In genomic region chr11:110196884-110197420, GRCh38 we compare ENCODE assay signal across 16 cellular contexts.
DNase-seq lines count a peak whose midpoint lies in the region; ATAC-seq, FAIRE-seq and TF ChIP-seq lines count a peak whose summit lies in the region.
"Had no signal": no experiment of that assay in that cellular context is flagged by ENCODE, and none has a peak within 500 bp of the region (broad histone marks: within the 10 kb centered on the region; RNA-seq: fewer than 3 reads in every experiment).

No MANE protein-coding gene starts in this region.

- 92% methylated on average over 9 of the region's 9 CpGs; no CpG with 5 or more reads in 1 of the 2 experiments for WGBS in H1 (ENCODE audit: extremely low coverage in 1 of 2, insufficient coverage in 1 of 2, insufficient read length in 1 of 2, insufficient replicate concordance in 2 of 2, low coverage in 1 of 2, low lambda C conversion rate in 2 of 2, missing lambda C conversion rate in 1 of 2), 2 experiments
- WGBS in SK-N-SH (ENCODE audit: low lambda C conversion rate): 93% methylated on average over 9 of the region's 9 CpGs

- peaks cover 0 to 31% (median 7%) of the 10 kb centered on the region in 10 experiments; a peak in 10 of 20 replicates for H3K4me1 ChIP-seq in BLaER1 treated with 17β-estradiol and CSF1 and Interleukin-3, amounts not matched to agents 10 nM and 100 nM
- H3K4me1 ChIP-seq in PC-3 (ENCODE audit: insufficient read depth, low read length): peaks cover 77% of the 10 kb centered on the region
- peaks cover 0 to 8% (median 4%) of the 10 kb centered on the region in 4 experiments; a peak in 6 of 7 replicates for H3K4me1 ChIP-seq in H1 (replicated peaks in 1 of 4; ENCODE audit: control insufficient read depth in 3 of 4, insufficient read depth in 4 of 4, low read length in 3 of 4)
- H3K4me1 ChIP-seq in SK-N-SH (ENCODE audit: control insufficient read depth in 1 of 2, insufficient read depth in 2 of 2, low read depth in 1 of 2, low read length in 1 of 2): peaks cover 0 to 40% of the 10 kb centered on the region in 2 experiments; a peak in 1 of 4 replicates
- H3K4me1 ChIP-seq: BE2C had no signal

- FAIRE-seq in H1 (lab: Jason Lieb, UNC): no peak

- TSS peak; percentile 80 for BruUV-seq in PC-3 (replicated peaks; lab: Mats Ljungman, UMichigan)

- H4K20me1 ChIP-seq in BLaER1 treated with 17β-estradiol and CSF1 and Interleukin-3, amounts not matched to agents 10 nM and 100 nM: no peaks in the 10 kb centered on the region
- no peaks in the 10 kb centered on the region for H4K20me1 ChIP-seq in PC-3 (ENCODE audit: low read length)
- no peaks in the 10 kb centered on the region for H4K20me1 ChIP-seq in H1 (replicated peaks in 1 of 2; ENCODE audit: control insufficient read depth in 1 of 2, insufficient read depth in 2 of 2, low read length in 2 of 2)
- H4K20me1 ChIP-seq in SK-N-SH (ENCODE audit: insufficient read depth): no peaks in the 10 kb centered on the region

- CTCF ChIA-PET in PC-3 (lab: Charles Lee) (no interaction called here), H1 (lab: Charles Lee; ENCODE audit: partially characterized antibody) (interaction anchor here (0.6 to 12.7 kb wide), 8 partner anchors 7 to 1205 kb away, joined by 3 to 130 read pairs (median 4); partner anchors contain the start of gene FDX1), SK-N-SH (lab: Yijun Ruan, JAX) (interaction anchor here (0.9 to 2.1 kb wide), 5 partner anchors 104 to 238 kb away, joined by 4 to 9 read pairs (median 6); partner anchors contain the start of gene ZC3H12C)

- no peak for TF ChIP-seq EP300 in H1 (IDR thresholded peaks at IDR 0.05; ENCODE audit: borderline replicate concordance in 1 of 2, low read depth in 2 of 2, low read length in 2 of 2)
- TF ChIP-seq EP300 in SK-N-SH (IDR thresholded peaks at IDR 0.05; ENCODE audit: borderline replicate concordance in 1 of 2, low read depth in 1 of 2, low read length in 1 of 2): no peak

- DNase-seq in PC-3 (no peak), H1 (ENCODE audit: low read depth in 1 of 2, low spot score in 2 of 2) (no peak), mesenteric fat pad (ENCODE audit: low spot score) (peak; percentile 53), NCI-H146 treated with DMSO at 0.1 percent for 48 hours (lab: John Stamatoyannopoulos, UW; ENCODE audit: unreplicated experiment) (no peak), SK-N-SH (no peak)
- no peak for DNase-seq in stimulated activated naive CD4-positive, alpha-beta T cell (lab: John Stamatoyannopoulos, UW)
- DNase-seq: BE2C, DMS153, Kasumi-1, NCI-H1105, NCI-H1694 treated with DMSO at 0.1 percent for 48 hours, NCI-H2107, NCI-H526 had no signal

- H3K27ac ChIP-seq in BLaER1 treated with 17β-estradiol and CSF1 and Interleukin-3, amounts not matched to agents 10 nM and 100 nM: no peak overlapping the region
- H3K27ac ChIP-seq in PC-3 (ENCODE audit: low read length): peak overlapping the region; percentile 92
- no peak overlapping the region for H3K27ac ChIP-seq in H1 (ENCODE audit: low read depth, low read length)
- no peak overlapping the region for H3K27ac ChIP-seq in SK-N-SH (ENCODE audit: low read depth in 2 of 2, low read length in 1 of 2)

- H3F3A ChIP-seq in PC-3 (ENCODE audit: low read length, unreplicated experiment): peaks cover 15% of the 10 kb centered on the region
- H3F3A ChIP-seq in SK-N-SH (replicated peaks; ENCODE audit: insufficient read depth): peaks cover 25% of the 10 kb centered on the region

- no peak overlapping the region for H3K18ac ChIP-seq in H1 (ENCODE audit: extremely low read depth, low read length)

- H3K79me2 ChIP-seq in PC-3 (ENCODE audit: low read length): no peaks in the 10 kb centered on the region
- no peaks in the 10 kb centered on the region for H3K79me2 ChIP-seq in H1 (ENCODE audit: control insufficient read depth in 1 of 2, insufficient read depth in 2 of 2, low read length in 2 of 2)
- no peaks in the 10 kb centered on the region for H3K79me2 ChIP-seq in SK-N-SH (ENCODE audit: insufficient read depth)

- no peak for TF ChIP-seq POLR2A in H1 (IDR thresholded peaks at IDR 0.05; ENCODE audit: control extremely low read depth in 1 of 2, low read depth in 2 of 2, low read length in 2 of 2)

- H3K4ac ChIP-seq in H1 (replicated peaks; ENCODE audit: insufficient read length, low read depth, low read length): no peak overlapping the region

- H2BK5ac ChIP-seq in H1 (ENCODE audit: low read depth, low read length): no peak overlapping the region

- H3K9ac ChIP-seq in BLaER1 treated with 17β-estradiol and CSF1 and Interleukin-3, amounts not matched to agents 10 nM and 100 nM: no peak overlapping the region
- H3K9ac ChIP-seq in PC-3 (ENCODE audit: low read length): peak overlapping the region; percentile 78
- no peak overlapping the region for H3K9ac ChIP-seq in H1 (replicated peaks in 1 of 4; ENCODE audit: extremely low read depth in 1 of 4, low read depth in 3 of 4, low read length in 3 of 4)
- H3K9ac ChIP-seq in SK-N-SH: no peak overlapping the region

- no peak overlapping the region for H3K14ac ChIP-seq in H1 (ENCODE audit: insufficient read length)

- no peak for ATAC-seq in PC-3
- no peak for ATAC-seq in GM19452 (IDR thresholded peaks at IDR 0.05; ENCODE audit: unreplicated experiment)

- H4K5ac ChIP-seq in H1 (ENCODE audit: insufficient read length, low read depth, low read length): no peak overlapping the region

- H3K23ac ChIP-seq in H1 (ENCODE audit: insufficient read length): no peak overlapping the region

- TF ChIP-seq RAD21 in H1 (IDR thresholded peaks at IDR 0.05 in 1 of 2, conservative IDR thresholded peaks at IDR 0.05 in 1 of 2; ENCODE audit: low read depth in 2 of 2, low read length in 2 of 2) (no peak), SK-N-SH (IDR thresholded peaks at IDR 0.05; ENCODE audit: low read length) (no peak)

- peaks cover 0 to 13% (median 4%) of the 10 kb centered on the region in 11 experiments; a peak in 13 of 22 replicates for H3K9me3 ChIP-seq in BLaER1 treated with 17β-estradiol and CSF1 and Interleukin-3, amounts not matched to agents 10 nM and 100 nM (replicated peaks in 1 of 11)
- H3K9me3 ChIP-seq in PC-3 (ENCODE audit: low read length): no peaks in the 10 kb centered on the region
- H3K9me3 ChIP-seq in H1 (ENCODE audit: insufficient read depth in 2 of 2, low read depth in 1 of 2, low read length in 1 of 2): no peaks in the 10 kb centered on the region
- H3K9me3 ChIP-seq in SK-N-SH: no peaks in the 10 kb centered on the region
- H3K9me3 ChIP-seq: BE2C, HAP-1 had no signal

- no peak overlapping the region for H2AFZ ChIP-seq in PC-3 (ENCODE audit: low read length)
- no peak overlapping the region for H2AFZ ChIP-seq in H1 (ENCODE audit: low read length)
- no peak overlapping the region for H2AFZ ChIP-seq in SK-N-SH (ENCODE audit: low read depth)

- no peak overlapping the region for H3K56ac ChIP-seq in H1 (replicated peaks; ENCODE audit: insufficient read length, low read depth, low read length)

- no peaks in the 10 kb centered on the region for H3K27me3 ChIP-seq in BLaER1 treated with 17β-estradiol and CSF1 and Interleukin-3, amounts not matched to agents 10 nM and 100 nM
- no peaks in the 10 kb centered on the region for H3K27me3 ChIP-seq in PC-3 (ENCODE audit: low read length)
- no peaks in the 10 kb centered on the region for H3K27me3 ChIP-seq in H1 (replicated peaks in 1 of 4; ENCODE audit: control insufficient read depth in 3 of 4, extremely low read depth in 1 of 4, insufficient read depth in 3 of 4, low read length in 3 of 4)
- no peaks in the 10 kb centered on the region for H3K27me3 ChIP-seq in SK-N-SH (ENCODE audit: insufficient read depth)
- H3K27me3 ChIP-seq: BE2C had no signal

- peak overlapping the region in 6 of 11 experiments; percentile 2 to 51 (median 28); a peak in 8 of 22 replicates for H3K4me2 ChIP-seq in BLaER1 treated with 17β-estradiol and CSF1 and Interleukin-3, amounts not matched to agents 10 nM and 100 nM
- H3K4me2 ChIP-seq in PC-3 (ENCODE audit: low read length) (peak overlapping the region; percentile 30), H1 (ENCODE audit: insufficient read depth in 1 of 2, low read depth in 2 of 2, low read length in 2 of 2) (no peak overlapping the region), SK-N-SH (no peak overlapping the region)

- no peak overlapping the region for H2BK20ac ChIP-seq in H1 (ENCODE audit: low read length)

- no peaks in the 10 kb centered on the region for H3K79me1 ChIP-seq in H1 (ENCODE audit: low read depth, low read length)

- POLR2A ChIA-PET in PC-3 (lab: Charles Lee; ENCODE audit: unreplicated experiment) (interaction anchor here (0.6 kb wide), 1 partner anchor 104 kb away, joined by 5 read pairs; the partner anchor contains the start of gene ZC3H12C), H1 (lab: Charles Lee; ENCODE audit: partially characterized antibody) (interaction anchor here (1.0 kb wide), 1 partner anchor 10 kb away, joined by 3 read pairs; no protein-coding TSS in a partner anchor), SK-N-SH (lab: Yijun Ruan, JAX) (no interaction called here)

- no peaks in the 10 kb centered on the region for H3K36me3 ChIP-seq in BLaER1 treated with 17β-estradiol and CSF1 and Interleukin-3, amounts not matched to agents 10 nM and 100 nM
- no peaks in the 10 kb centered on the region for H3K36me3 ChIP-seq in PC-3 (ENCODE audit: low read depth, low read length)
- no peaks in the 10 kb centered on the region for H3K36me3 ChIP-seq in H1 (ENCODE audit: control insufficient read depth in 2 of 4, insufficient read depth in 4 of 4, low read length in 3 of 4)
- H3K36me3 ChIP-seq in SK-N-SH (replicated peaks in 1 of 2; ENCODE audit: control insufficient read depth in 1 of 2, insufficient read depth in 2 of 2, low read length in 1 of 2): no peaks in the 10 kb centered on the region
- H3K36me3 ChIP-seq: BE2C, HAP-1 had no signal

- H3K9me2 ChIP-seq in PC-3 (replicated peaks; ENCODE audit: low read length) (no peaks in the 10 kb centered on the region), SK-N-SH (no peaks in the 10 kb centered on the region)

- 0 out of 2 replicates have a peak overlapping the region, but pooled peaks have one; percentile 33 for H2BK15ac ChIP-seq in H1 (ENCODE audit: low read length)

- H3K23me2 ChIP-seq in H1 (ENCODE audit: low read depth, low read length): no peaks in the 10 kb centered on the region; the same call in 1 of the 2 replicates

- no peak overlapping the region for H2BK12ac ChIP-seq in H1 (ENCODE audit: low read depth, low read length)

- TF ChIP-seq CTCF in PC-3 (conservative IDR thresholded peaks at IDR 0.05; ENCODE audit: low read depth, low read length): no peak
- TF ChIP-seq CTCF in H1 (IDR thresholded peaks at IDR 0.05; ENCODE audit: control extremely low read depth in 1 of 3, insufficient read depth in 1 of 3, low read depth in 1 of 3, low read length in 3 of 3): no peak
- TF ChIP-seq CTCF in SK-N-SH (IDR thresholded peaks at IDR 0.05): no peak

- no peak overlapping the region for H4K91ac ChIP-seq in H1 (replicated peaks; ENCODE audit: insufficient read length, low read length)

- intact Hi-C loops in PC-3 (cut with micrococcal nuclease): loop anchor here (2.0 to 5.0 kb wide), 2 partner anchors 102 to 250 kb away; no protein-coding TSS in a partner anchor

- H3K4me3 ChIP-seq in BLaER1 treated with 17β-estradiol and CSF1 and Interleukin-3, amounts not matched to agents 10 nM and 100 nM: no peak overlapping the region
- no peak overlapping the region for H3K4me3 ChIP-seq in PC-3 (ENCODE audit: low read length)
- H3K4me3 ChIP-seq in H1 (ENCODE audit: extremely low read depth in 1 of 4, insufficient read depth in 2 of 4, low read depth in 3 of 4, low read length in 4 of 4): no peak overlapping the region
- H3K4me3 ChIP-seq in SK-N-SH (ENCODE audit: low read depth in 2 of 2, low read length in 1 of 2): no peak overlapping the region
- H3K4me3 ChIP-seq: HAP-1 had no signal

- no peak overlapping the region for H2AK5ac ChIP-seq in H1 (ENCODE audit: low read depth, low read length)

- no peak overlapping the region for H2BK120ac ChIP-seq in H1 (replicated peaks; ENCODE audit: low read depth, low read length)

- H4K8ac ChIP-seq in H1 (ENCODE audit: extremely low read depth, insufficient read depth, low read length): no peak overlapping the region

Comparison
In these comparisons a context has a peak if more than half of its experiments do, and no peak if none do; other contexts are left out.
1. H3K4me2 ChIP-seq: peak in BLaER1 treated with 17β-estradiol and CSF1 and Interleukin-3, amounts not matched to agents 10 nM and 100 nM (6 of 11) and PC-3 (single experiment); none in H1 (0 of 2) and SK-N-SH (single experiment).